ENCODE assay signal across 19 cellular contexts in the genomic region with DNA sequence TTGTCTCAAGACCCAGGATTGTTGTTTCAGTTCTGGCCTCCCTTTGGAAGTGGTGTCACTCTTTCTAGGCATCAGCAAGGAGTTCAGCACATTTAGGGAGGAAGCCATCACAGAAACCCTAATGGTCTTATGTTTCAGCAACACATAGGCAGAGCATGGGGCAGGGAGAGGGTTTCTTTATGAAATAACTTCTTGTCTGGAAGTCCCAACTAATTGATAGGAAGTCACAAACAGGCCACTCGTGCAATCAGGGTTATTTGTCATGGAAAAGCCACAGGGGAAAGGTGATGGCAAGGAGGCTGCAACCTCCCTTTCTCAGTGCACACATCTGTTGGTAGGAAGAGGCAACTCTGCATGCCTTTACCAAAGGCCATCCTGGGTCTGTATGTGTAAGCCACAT.
DNase-seq lines count a peak whose midpoint lies in the region; ATAC-seq and TF ChIP-seq lines count a peak whose summit lies in the region.
"Had no signal": no experiment of that assay in that cellular context is flagged by ENCODE, and none has a peak within 500 bp of the region (broad histone marks: within the 10 kb centered on the region; RNA-seq: fewer than 3 reads in every experiment).

No MANE protein-coding gene starts in this region.

- H2AFZ ChIP-seq in DND-41 (ENCODE audit: low read depth, low read length), result no peak overlapping the region

- H3K9ac ChIP-seq in DND-41 (ENCODE audit: low read depth, low read length), result no peak overlapping the region
- H3K9ac ChIP-seq: SK-N-SH had no signal

- H3K79me2 ChIP-seq in DND-41 (ENCODE audit: insufficient read depth, low read length), result no peaks in the 10 kb centered on the region

- H3K27ac ChIP-seq in DND-41 (ENCODE audit: low read length) (no peak overlapping the region), HEK293 (ENCODE audit: extremely low read depth, low read depth, low read length) (no peak overlapping the region)
- H3K27ac ChIP-seq: A549 had no signal

- no peaks in the 10 kb centered on the region for H3K9me3 ChIP-seq in DND-41 (ENCODE audit: insufficient read depth, low read length, severe bottlenecking)
- H3K9me3 ChIP-seq in HEK293 (ENCODE audit: control insufficient read depth, insufficient read depth, low read depth, low read length), result no peaks in the 10 kb centered on the region
- H3K9me3 ChIP-seq: A549, Caco-2, SK-N-SH had no signal

- no peak overlapping the region for H3K4me3 ChIP-seq in DND-41 (ENCODE audit: low read depth in 1 of 2, low read length in 2 of 2)
- no peak overlapping the region for H3K4me3 ChIP-seq in HEK293 (ENCODE audit: low read depth, low read length)
- H3K4me3 ChIP-seq: A549 had no signal

- peaks cover 71% of the 10 kb centered on the region for H3K4me1 Mint-ChIP-seq in activated B cell treated with CpG ODN at 0.5 μM for 24 hours
- peaks cover 33% of the 10 kb centered on the region for H3K4me1 Mint-ChIP-seq in mesothelial cell of epicardium

- ATAC-seq in DND-41 (ENCODE audit: insufficient read depth, low read depth) (peak; percentile 58), activated B cell treated with CpG ODN at 0.5 μM for 24 hours (ENCODE audit: low read depth) (no peak), HG03432 (IDR thresholded peaks at IDR 0.05; ENCODE audit: unreplicated experiment) (no peak), HG02981 (IDR thresholded peaks at IDR 0.05; ENCODE audit: unreplicated experiment) (no peak), GM21786 (IDR thresholded peaks at IDR 0.05; ENCODE audit: unreplicated experiment) (no peak), HG02759 (IDR thresholded peaks at IDR 0.05; ENCODE audit: unreplicated experiment) (no peak)
- ATAC-seq: A549, Right ventricle myocardium inferior had no signal

- H3K36me3 Mint-ChIP-seq in activated B cell treated with CpG ODN at 0.5 μM for 24 hours (ENCODE audit: low read depth) (peaks cover 42% of the 10 kb centered on the region), mesothelial cell of epicardium (peaks cover 1% of the 10 kb centered on the region)

- POLR2A ChIA-PET in HEK293 (lab: Yijun Ruan, JAX) (no interaction called here), activated B cell treated with CpG ODN at 0.5 μM for 24 hours (lab: Charles Lee) (interaction anchor here (0.9 to 1.8 kb wide), 4 partner anchors 32 to 105 kb away, joined by 3 to 13 read pairs (median 6); a partner anchor contains a TSS)

- H3K4me2 ChIP-seq in DND-41 (ENCODE audit: insufficient read depth, low read length), result no peak overlapping the region
- H3K4me2 ChIP-seq: A549, SK-N-SH had no signal

- H3K9me3 Mint-ChIP-seq in activated B cell treated with CpG ODN at 0.5 μM for 24 hours (no peaks in the 10 kb centered on the region), mesothelial cell of epicardium (no peaks in the 10 kb centered on the region)
- H3K9me3 Mint-ChIP-seq: CD14-positive monocyte had no signal

- CTCF ChIA-PET in HEK293 (lab: Yijun Ruan, JAX) (no interaction called here), activated B cell treated with CpG ODN at 0.5 μM for 24 hours (lab: Charles Lee) (no interaction called here)

- intact Hi-C loops in activated B cell treated with CpG ODN at 0.5 μM for 24 hours (cut with micrococcal nuclease), result loop anchor here (1.0 to 2.0 kb wide), 2 partner anchors 9 to 14 kb away; no protein-coding TSS in a partner anchor

- H3K36me3 ChIP-seq in DND-41 (ENCODE audit: insufficient read depth, low read length), result peaks cover 14% of the 10 kb centered on the region; the same call in 1 of the 2 replicates
- H3K36me3 ChIP-seq in HEK293 (ENCODE audit: control insufficient read depth in 2 of 2, insufficient read depth in 1 of 2, low read length in 2 of 2), result no peaks in the 10 kb centered on the region

- H3K27me3 ChIP-seq in DND-41 (ENCODE audit: insufficient read depth, low read length, poor library complexity), result no peaks in the 10 kb centered on the region

- no peaks in the 10 kb centered on the region; the same call in 1 of the 2 replicates for H4K20me1 ChIP-seq in DND-41 (ENCODE audit: insufficient read depth, low read length)

- no peak overlapping the region for H3K4me3 Mint-ChIP-seq in activated B cell treated with CpG ODN at 0.5 μM for 24 hours
- H3K4me3 Mint-ChIP-seq in mesothelial cell of epicardium, result no peak overlapping the region
- H3K4me3 Mint-ChIP-seq: CD14-positive monocyte had no signal

- H3K4me1 ChIP-seq in DND-41 (ENCODE audit: insufficient read depth, low read length) (no peaks in the 10 kb centered on the region), HEK293 (ENCODE audit: control insufficient read depth, insufficient read depth, low read length) (no peaks in the 10 kb centered on the region)
- H3K4me1 ChIP-seq: A549, Caco-2 had no signal

- peak overlapping the region; percentile 85 for H3K27ac Mint-ChIP-seq in activated B cell treated with CpG ODN at 0.5 μM for 24 hours
- H3K27ac Mint-ChIP-seq in mesothelial cell of epicardium, result peak overlapping the region; percentile 50

- DNase-seq in DND-41, result no peak
- no peak for DNase-seq in activated B cell treated with CpG ODN at 0.5 μM for 24 hours
- DNase-seq in mesothelial cell of epicardium (ENCODE audit: low spot score in 2 of 2, unreplicated experiment in 2 of 2), result no peak
- DNase-seq: Caco-2, H7, IMR-90, NCI-H1436 treated with DMSO at 0.1 percent for 48 hours, NCI-H2081, NCI-H226, NCI-H69, SK-N-SH had no signal

- H3K27me3 Mint-ChIP-seq in activated B cell treated with CpG ODN at 0.5 μM for 24 hours, result no peaks in the 10 kb centered on the region
- no peaks in the 10 kb centered on the region for H3K27me3 Mint-ChIP-seq in mesothelial cell of epicardium (ENCODE audit: low read depth)

- TF ChIP-seq CTCF in DND-41 (IDR thresholded peaks at IDR 0.05; ENCODE audit: borderline replicate concordance, extremely low read depth, low read length, poor library complexity, severe bottlenecking) (no peak), HEK293 (tag by site-specific recombination; IDR thresholded peaks at IDR 0.05) (no peak), activated B cell treated with CpG ODN at 0.5 μM for 24 hours (IDR thresholded peaks at IDR 0.05) (no peak), mesothelial cell of epicardium (IDR thresholded peaks at IDR 0.05; ENCODE audit: unreplicated experiment) (no peak)

TF ChIP-seq in HEK293, 187 proteins besides CTCF, POLR2A, EP300 and RAD21:
- TF ChIP-seq ZNF112 (tag by site-specific recombination; IDR thresholded peaks at IDR 0.05) (no peak), WT1 (tag by site-specific recombination; IDR thresholded peaks at IDR 0.05) (0 out of 2 replicates have a peak, but pooled peaks have one; percentile 10), ZNF654 (tag by site-specific recombination; IDR thresholded peaks at IDR 0.05; ENCODE audit: low read depth) (no peak)
- TF ChIP-seq, protein P1, sequence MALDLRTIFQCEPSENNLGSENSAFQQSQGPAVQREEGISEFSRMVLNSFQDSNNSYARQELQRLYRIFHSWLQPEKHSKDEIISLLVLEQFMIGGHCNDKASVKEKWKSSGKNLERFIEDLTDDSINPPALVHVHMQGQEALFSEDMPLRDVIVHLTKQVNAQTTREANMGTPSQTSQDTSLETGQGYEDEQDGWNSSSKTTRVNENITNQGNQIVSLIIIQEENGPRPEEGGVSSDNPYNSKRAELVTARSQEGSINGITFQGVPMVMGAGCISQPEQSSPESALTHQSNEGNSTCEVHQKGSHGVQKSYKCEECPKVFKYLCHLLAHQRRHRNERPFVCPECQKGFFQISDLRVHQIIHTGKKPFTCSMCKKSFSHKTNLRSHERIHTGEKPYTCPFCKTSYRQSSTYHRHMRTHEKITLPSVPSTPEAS (tag by site-specific recombination; IDR thresholded peaks at IDR 0.05), result no peak
TF ChIP-seq in HEK293: peak in this region for 1.
